2 cellular contexts compared by ENCODE assay signal in the genomic region with DNA sequence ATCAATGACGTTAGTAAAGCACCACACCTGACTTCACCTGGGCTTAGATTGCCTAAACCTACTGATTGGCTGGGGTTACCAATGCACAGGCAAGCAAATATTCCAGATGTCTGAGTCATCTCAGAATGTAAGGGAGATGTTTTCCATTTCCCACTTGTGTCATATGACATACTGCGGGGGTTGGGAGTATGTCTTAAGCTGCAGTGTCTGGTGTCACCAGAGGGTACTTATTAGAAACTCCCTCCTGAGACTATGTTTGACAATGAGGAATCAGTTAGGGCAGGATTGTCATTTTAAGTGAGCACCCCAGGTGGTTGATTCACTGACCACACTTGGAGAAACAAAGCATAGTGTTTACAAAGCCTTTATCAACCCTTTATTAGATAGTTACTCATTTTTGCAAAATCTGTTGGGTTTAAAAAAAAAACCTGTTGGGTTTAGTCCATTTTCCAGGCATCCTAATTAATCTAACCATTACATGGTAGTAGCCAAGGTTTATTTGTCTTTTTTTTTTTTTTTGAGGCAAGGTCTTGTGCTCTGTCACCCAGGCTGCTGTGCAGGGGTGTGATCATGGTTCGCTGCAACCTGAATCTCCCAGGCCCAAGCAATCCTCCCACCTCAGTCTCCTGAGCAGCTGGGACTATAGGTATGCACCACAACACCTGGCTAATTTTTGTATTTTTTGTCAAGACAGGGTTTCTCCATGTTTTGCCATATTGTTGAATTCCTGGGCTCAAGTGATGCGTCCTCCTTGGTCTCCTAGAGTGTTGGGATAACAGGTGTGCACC.
A peak's percentile ranks its signal among the peaks of the same experiment; 100 is the strongest.
TF ChIP-seq lines count a peak whose summit lies in the region.

No MANE protein-coding gene starts in this region.

TF ChIP-seq in GM23338, 12 proteins besides CTCF, POLR2A, EP300 and RAD21 (continued from another document):
- TF ChIP-seq, protein P1, sequence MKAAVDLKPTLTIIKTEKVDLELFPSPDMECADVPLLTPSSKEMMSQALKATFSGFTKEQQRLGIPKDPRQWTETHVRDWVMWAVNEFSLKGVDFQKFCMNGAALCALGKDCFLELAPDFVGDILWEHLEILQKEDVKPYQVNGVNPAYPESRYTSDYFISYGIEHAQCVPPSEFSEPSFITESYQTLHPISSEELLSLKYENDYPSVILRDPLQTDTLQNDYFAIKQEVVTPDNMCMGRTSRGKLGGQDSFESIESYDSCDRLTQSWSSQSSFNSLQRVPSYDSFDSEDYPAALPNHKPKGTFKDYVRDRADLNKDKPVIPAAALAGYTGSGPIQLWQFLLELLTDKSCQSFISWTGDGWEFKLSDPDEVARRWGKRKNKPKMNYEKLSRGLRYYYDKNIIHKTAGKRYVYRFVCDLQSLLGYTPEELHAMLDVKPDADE (IDR thresholded peaks at IDR 0.05): no peak
- TF ChIP-seq ZNF114 (CRISPR knock-in tag; IDR thresholded peaks at IDR 0.05): no peak

TF ChIP-seq in HepG2, 621 proteins besides CTCF, POLR2A, EP300 and RAD21 (continued from another document and continues in another):
- TF ChIP-seq, protein P2, sequence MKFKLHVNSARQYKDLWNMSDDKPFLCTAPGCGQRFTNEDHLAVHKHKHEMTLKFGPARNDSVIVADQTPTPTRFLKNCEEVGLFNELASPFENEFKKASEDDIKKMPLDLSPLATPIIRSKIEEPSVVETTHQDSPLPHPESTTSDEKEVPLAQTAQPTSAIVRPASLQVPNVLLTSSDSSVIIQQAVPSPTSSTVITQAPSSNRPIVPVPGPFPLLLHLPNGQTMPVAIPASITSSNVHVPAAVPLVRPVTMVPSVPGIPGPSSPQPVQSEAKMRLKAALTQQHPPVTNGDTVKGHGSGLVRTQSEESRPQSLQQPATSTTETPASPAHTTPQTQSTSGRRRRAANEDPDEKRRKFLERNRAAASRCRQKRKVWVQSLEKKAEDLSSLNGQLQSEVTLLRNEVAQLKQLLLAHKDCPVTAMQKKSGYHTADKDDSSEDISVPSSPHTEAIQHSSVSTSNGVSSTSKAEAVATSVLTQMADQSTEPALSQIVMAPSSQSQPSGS (CRISPR knock-in tag; IDR thresholded peaks at IDR 0.05): no peak
- TF ChIP-seq MTF1 (CRISPR knock-in tag; IDR thresholded peaks at IDR 0.05) (no peak), NR2F1 (CRISPR knock-in tag; IDR thresholded peaks at IDR 0.05) (no peak), SSRP1 (CRISPR knock-in tag; IDR thresholded peaks at IDR 0.05) (0 out of 2 replicates have a peak, but pooled peaks have one; percentile 37), RXRB (CRISPR knock-in tag; IDR thresholded peaks at IDR 0.05; ENCODE audit: borderline replicate concordance) (no peak), RFX5 (IDR thresholded peaks at IDR 0.05; ENCODE audit: low read depth, low read length) (no peak), SOX6 (IDR thresholded peaks at IDR 0.05) (no peak), SOX6 (CRISPR knock-in tag; IDR thresholded peaks at IDR 0.05) (no peak), CREB1 (IDR thresholded peaks at IDR 0.05) (peak; percentile 30; the same call in 1 of the 2 replicates), CREB1 (CRISPR knock-in tag; IDR thresholded peaks at IDR 0.05) (no peak), XBP1 (CRISPR knock-in tag; IDR thresholded peaks at IDR 0.05) (no peak), PRPF4 (IDR thresholded peaks at IDR 0.05; ENCODE audit: low read depth, low read length, poor library complexity, severe bottlenecking) (no peak), ZNF660 (CRISPR knock-in tag; IDR thresholded peaks at IDR 0.05; ENCODE audit: borderline replicate concordance, low read depth) (no peak), SP5 (CRISPR knock-in tag; IDR thresholded peaks at IDR 0.05; ENCODE audit: borderline replicate concordance, low read depth) (no peak), BCL6 (CRISPR knock-in tag; IDR thresholded peaks at IDR 0.05) (no peak), ZNF333 (CRISPR knock-in tag; IDR thresholded peaks at IDR 0.05; ENCODE audit: borderline replicate concordance) (no peak), SCMH1 (CRISPR knock-in tag; IDR thresholded peaks at IDR 0.05; ENCODE audit: borderline replicate concordance) (no peak), SIX1 (CRISPR knock-in tag; IDR thresholded peaks at IDR 0.05; ENCODE audit: borderline replicate concordance) (no peak), FOSL1 (CRISPR knock-in tag; IDR thresholded peaks at IDR 0.05; ENCODE audit: borderline replicate concordance) (peak; percentile 40; the same call in 1 of the 2 replicates), SKI (IDR thresholded peaks at IDR 0.05; ENCODE audit: partially characterized antibody) (no peak), ZNF788 (CRISPR knock-in tag; IDR thresholded peaks at IDR 0.05; ENCODE audit: borderline replicate concordance) (no peak), MYC (CRISPR knock-in tag; IDR thresholded peaks at IDR 0.05; ENCODE audit: borderline replicate concordance) (no peak), ZNF589 (CRISPR knock-in tag; conservative IDR thresholded peaks at IDR 0.05) (no peak), ZNF674 (CRISPR knock-in tag; IDR thresholded peaks at IDR 0.05; ENCODE audit: low read depth) (no peak), KDM5B (CRISPR knock-in tag; IDR thresholded peaks at IDR 0.05; ENCODE audit: borderline replicate concordance) (no peak), ZNF224 (CRISPR knock-in tag; IDR thresholded peaks at IDR 0.05) (no peak), KDM3A (CRISPR knock-in tag; IDR thresholded peaks at IDR 0.05; ENCODE audit: low read depth) (no peak), HOXA3 (CRISPR knock-in tag; IDR thresholded peaks at IDR 0.05) (no peak), GTF3A (CRISPR knock-in tag; conservative IDR thresholded peaks at IDR 0.05) (no peak)
- TF ChIP-seq, protein P3, sequence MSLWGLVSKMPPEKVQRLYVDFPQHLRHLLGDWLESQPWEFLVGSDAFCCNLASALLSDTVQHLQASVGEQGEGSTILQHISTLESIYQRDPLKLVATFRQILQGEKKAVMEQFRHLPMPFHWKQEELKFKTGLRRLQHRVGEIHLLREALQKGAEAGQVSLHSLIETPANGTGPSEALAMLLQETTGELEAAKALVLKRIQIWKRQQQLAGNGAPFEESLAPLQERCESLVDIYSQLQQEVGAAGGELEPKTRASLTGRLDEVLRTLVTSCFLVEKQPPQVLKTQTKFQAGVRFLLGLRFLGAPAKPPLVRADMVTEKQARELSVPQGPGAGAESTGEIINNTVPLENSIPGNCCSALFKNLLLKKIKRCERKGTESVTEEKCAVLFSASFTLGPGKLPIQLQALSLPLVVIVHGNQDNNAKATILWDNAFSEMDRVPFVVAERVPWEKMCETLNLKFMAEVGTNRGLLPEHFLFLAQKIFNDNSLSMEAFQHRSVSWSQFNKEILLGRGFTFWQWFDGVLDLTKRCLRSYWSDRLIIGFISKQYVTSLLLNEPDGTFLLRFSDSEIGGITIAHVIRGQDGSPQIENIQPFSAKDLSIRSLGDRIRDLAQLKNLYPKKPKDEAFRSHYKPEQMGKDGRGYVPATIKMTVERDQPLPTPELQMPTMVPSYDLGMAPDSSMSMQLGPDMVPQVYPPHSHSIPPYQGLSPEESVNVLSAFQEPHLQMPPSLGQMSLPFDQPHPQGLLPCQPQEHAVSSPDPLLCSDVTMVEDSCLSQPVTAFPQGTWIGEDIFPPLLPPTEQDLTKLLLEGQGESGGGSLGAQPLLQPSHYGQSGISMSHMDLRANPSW (CRISPR knock-in tag; IDR thresholded peaks at IDR 0.05; ENCODE audit: borderline replicate concordance): no peak
- TF ChIP-seq, protein P4, sequence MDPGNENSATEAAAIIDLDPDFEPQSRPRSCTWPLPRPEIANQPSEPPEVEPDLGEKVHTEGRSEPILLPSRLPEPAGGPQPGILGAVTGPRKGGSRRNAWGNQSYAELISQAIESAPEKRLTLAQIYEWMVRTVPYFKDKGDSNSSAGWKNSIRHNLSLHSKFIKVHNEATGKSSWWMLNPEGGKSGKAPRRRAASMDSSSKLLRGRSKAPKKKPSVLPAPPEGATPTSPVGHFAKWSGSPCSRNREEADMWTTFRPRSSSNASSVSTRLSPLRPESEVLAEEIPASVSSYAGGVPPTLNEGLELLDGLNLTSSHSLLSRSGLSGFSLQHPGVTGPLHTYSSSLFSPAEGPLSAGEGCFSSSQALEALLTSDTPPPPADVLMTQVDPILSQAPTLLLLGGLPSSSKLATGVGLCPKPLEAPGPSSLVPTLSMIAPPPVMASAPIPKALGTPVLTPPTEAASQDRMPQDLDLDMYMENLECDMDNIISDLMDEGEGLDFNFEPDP (CRISPR knock-in tag; conservative IDR thresholded peaks at IDR 0.05): no peak
- TF ChIP-seq, protein P5, sequence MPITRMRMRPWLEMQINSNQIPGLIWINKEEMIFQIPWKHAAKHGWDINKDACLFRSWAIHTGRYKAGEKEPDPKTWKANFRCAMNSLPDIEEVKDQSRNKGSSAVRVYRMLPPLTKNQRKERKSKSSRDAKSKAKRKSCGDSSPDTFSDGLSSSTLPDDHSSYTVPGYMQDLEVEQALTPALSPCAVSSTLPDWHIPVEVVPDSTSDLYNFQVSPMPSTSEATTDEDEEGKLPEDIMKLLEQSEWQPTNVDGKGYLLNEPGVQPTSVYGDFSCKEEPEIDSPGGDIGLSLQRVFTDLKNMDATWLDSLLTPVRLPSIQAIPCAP (CRISPR knock-in tag; IDR thresholded peaks at IDR 0.05; ENCODE audit: low read depth): no peak
- TF ChIP-seq, protein P6, sequence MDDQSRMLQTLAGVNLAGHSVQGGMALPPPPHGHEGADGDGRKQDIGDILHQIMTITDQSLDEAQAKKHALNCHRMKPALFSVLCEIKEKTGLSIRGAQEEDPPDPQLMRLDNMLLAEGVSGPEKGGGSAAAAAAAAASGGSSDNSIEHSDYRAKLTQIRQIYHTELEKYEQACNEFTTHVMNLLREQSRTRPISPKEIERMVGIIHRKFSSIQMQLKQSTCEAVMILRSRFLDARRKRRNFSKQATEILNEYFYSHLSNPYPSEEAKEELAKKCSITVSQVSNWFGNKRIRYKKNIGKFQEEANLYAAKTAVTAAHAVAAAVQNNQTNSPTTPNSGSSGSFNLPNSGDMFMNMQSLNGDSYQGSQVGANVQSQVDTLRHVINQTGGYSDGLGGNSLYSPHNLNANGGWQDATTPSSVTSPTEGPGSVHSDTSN (CRISPR knock-in tag; IDR thresholded peaks at IDR 0.05; ENCODE audit: borderline replicate concordance): no peak
- TF ChIP-seq, protein P7, sequence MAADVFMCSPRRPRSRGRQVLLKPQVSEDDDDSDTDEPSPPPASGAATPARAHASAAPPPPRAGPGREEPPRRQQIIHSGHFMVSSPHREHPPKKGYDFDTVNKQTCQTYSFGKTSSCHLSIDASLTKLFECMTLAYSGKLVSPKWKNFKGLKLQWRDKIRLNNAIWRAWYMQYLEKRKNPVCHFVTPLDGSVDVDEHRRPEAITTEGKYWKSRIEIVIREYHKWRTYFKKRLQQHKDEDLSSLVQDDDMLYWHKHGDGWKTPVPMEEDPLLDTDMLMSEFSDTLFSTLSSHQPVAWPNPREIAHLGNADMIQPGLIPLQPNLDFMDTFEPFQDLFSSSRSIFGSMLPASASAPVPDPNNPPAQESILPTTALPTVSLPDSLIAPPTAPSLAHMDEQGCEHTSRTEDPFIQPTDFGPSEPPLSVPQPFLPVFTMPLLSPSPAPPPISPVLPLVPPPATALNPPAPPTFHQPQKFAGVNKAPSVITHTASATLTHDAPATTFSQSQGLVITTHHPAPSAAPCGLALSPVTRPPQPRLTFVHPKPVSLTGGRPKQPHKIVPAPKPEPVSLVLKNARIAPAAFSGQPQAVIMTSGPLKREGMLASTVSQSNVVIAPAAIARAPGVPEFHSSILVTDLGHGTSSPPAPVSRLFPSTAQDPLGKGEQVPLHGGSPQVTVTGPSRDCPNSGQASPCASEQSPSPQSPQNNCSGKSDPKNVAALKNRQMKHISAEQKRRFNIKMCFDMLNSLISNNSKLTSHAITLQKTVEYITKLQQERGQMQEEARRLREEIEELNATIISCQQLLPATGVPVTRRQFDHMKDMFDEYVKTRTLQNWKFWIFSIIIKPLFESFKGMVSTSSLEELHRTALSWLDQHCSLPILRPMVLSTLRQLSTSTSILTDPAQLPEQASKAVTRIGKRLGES (CRISPR knock-in tag; IDR thresholded peaks at IDR 0.05; ENCODE audit: borderline replicate concordance): no peak
- TF ChIP-seq, protein P8, sequence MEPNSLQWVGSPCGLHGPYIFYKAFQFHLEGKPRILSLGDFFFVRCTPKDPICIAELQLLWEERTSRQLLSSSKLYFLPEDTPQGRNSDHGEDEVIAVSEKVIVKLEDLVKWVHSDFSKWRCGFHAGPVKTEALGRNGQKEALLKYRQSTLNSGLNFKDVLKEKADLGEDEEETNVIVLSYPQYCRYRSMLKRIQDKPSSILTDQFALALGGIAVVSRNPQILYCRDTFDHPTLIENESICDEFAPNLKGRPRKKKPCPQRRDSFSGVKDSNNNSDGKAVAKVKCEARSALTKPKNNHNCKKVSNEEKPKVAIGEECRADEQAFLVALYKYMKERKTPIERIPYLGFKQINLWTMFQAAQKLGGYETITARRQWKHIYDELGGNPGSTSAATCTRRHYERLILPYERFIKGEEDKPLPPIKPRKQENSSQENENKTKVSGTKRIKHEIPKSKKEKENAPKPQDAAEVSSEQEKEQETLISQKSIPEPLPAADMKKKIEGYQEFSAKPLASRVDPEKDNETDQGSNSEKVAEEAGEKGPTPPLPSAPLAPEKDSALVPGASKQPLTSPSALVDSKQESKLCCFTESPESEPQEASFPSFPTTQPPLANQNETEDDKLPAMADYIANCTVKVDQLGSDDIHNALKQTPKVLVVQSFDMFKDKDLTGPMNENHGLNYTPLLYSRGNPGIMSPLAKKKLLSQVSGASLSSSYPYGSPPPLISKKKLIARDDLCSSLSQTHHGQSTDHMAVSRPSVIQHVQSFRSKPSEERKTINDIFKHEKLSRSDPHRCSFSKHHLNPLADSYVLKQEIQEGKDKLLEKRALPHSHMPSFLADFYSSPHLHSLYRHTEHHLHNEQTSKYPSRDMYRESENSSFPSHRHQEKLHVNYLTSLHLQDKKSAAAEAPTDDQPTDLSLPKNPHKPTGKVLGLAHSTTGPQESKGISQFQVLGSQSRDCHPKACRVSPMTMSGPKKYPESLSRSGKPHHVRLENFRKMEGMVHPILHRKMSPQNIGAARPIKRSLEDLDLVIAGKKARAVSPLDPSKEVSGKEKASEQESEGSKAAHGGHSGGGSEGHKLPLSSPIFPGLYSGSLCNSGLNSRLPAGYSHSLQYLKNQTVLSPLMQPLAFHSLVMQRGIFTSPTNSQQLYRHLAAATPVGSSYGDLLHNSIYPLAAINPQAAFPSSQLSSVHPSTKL (CRISPR knock-in tag; IDR thresholded peaks at IDR 0.05): 0 out of 2 replicates have a peak, but pooled peaks have one; percentile 17
